1 cellular context compared by ENCODE assay signal in the genomic region with DNA sequence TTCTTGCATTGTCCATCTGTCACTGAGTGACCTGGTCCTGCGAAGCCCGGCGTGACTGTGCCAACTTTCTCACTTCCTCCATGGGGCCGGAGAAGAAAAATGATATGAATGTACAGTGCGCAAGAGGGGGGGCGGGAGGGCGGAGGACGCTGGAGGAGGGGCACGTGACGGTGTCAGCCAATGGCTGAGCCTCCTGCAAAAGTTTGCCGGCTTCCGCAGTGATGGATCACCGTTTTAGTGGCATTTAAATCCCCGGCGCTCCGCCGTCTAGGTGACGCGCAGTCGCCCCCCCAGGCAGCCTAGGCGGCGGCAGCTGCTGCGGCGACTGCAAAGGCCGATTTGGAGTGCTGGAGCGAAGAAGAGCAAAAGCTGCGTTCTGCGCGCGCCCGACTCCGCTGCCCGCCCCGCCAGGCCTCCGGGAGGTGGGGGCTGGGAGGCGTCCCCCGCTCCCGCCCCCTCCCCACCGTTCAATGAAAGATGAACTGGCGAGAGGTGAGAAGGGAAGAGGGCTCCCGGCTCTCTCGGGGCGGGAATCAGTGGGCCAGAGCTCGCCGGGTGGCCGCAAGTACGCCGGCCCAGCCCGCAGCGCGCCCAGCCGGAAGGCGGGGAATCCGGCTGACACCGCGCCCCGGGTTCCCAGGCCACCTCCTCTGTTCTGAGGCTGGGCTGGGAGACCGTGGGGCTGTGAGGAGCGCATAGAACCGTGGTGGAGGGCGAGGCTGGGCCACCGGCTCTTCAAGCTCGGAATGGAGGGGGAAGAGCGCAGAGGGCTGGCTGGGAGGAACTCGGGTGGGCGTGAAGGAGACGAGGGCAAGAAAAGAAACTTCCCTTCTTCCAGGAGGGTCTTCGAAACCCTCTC.
TF ChIP-seq lines count a peak whose summit lies in the region.

Gene HOXA1 (minus strand): TSS at position 104 of the 859 bp plus-strand sequence. CDS start 88 bp downstream, at position 16.

TF ChIP-seq in K562, 482 proteins besides CTCF, POLR2A, EP300 and RAD21 (continued from another document):
- TF ChIP-seq, protein P1, sequence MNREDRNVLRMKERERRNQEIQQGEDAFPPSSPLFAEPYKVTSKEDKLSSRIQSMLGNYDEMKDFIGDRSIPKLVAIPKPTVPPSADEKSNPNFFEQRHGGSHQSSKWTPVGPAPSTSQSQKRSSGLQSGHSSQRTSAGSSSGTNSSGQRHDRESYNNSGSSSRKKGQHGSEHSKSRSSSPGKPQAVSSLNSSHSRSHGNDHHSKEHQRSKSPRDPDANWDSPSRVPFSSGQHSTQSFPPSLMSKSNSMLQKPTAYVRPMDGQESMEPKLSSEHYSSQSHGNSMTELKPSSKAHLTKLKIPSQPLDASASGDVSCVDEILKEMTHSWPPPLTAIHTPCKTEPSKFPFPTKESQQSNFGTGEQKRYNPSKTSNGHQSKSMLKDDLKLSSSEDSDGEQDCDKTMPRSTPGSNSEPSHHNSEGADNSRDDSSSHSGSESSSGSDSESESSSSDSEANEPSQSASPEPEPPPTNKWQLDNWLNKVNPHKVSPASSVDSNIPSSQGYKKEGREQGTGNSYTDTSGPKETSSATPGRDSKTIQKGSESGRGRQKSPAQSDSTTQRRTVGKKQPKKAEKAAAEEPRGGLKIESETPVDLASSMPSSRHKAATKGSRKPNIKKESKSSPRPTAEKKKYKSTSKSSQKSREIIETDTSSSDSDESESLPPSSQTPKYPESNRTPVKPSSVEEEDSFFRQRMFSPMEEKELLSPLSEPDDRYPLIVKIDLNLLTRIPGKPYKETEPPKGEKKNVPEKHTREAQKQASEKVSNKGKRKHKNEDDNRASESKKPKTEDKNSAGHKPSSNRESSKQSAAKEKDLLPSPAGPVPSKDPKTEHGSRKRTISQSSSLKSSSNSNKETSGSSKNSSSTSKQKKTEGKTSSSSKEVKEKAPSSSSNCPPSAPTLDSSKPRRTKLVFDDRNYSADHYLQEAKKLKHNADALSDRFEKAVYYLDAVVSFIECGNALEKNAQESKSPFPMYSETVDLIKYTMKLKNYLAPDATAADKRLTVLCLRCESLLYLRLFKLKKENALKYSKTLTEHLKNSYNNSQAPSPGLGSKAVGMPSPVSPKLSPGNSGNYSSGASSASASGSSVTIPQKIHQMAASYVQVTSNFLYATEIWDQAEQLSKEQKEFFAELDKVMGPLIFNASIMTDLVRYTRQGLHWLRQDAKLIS (CRISPR knock-in tag; IDR thresholded peaks at IDR 0.05): no peak
- TF ChIP-seq, protein P2, sequence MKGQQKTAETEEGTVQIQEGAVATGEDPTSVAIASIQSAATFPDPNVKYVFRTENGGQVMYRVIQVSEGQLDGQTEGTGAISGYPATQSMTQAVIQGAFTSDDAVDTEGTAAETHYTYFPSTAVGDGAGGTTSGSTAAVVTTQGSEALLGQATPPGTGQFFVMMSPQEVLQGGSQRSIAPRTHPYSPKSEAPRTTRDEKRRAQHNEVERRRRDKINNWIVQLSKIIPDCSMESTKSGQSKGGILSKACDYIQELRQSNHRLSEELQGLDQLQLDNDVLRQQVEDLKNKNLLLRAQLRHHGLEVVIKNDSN (CRISPR knock-in tag; IDR thresholded peaks at IDR 0.05): peak; percentile 70
- TF ChIP-seq, protein P3, sequence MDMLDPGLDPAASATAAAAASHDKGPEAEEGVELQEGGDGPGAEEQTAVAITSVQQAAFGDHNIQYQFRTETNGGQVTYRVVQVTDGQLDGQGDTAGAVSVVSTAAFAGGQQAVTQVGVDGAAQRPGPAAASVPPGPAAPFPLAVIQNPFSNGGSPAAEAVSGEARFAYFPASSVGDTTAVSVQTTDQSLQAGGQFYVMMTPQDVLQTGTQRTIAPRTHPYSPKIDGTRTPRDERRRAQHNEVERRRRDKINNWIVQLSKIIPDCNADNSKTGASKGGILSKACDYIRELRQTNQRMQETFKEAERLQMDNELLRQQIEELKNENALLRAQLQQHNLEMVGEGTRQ (CRISPR knock-in tag; IDR thresholded peaks at IDR 0.05): peak; percentile 80
- no peak for TF ChIP-seq ZNF551 (CRISPR knock-in tag; IDR thresholded peaks at IDR 0.05)
- no peak for TF ChIP-seq STAT6 (CRISPR knock-in tag; IDR thresholded peaks at IDR 0.05)
- TF ChIP-seq CBX5 (IDR thresholded peaks at IDR 0.05; ENCODE audit: borderline replicate concordance, low read depth): no peak
- TF ChIP-seq FOXO4 (CRISPR knock-in tag; IDR thresholded peaks at IDR 0.05): no peak
- peak; percentile 8 for TF ChIP-seq NFYB (IDR thresholded peaks at IDR 0.05; ENCODE audit: extremely low read depth, insufficient read length)
- no peak for TF ChIP-seq TOE1 (IDR thresholded peaks at IDR 0.05; ENCODE audit: borderline replicate concordance)
- TF ChIP-seq TOE1 (CRISPR knock-in tag; IDR thresholded peaks at IDR 0.05; ENCODE audit: borderline replicate concordance, low read depth): no peak
- no peak for TF ChIP-seq ZNF165 (CRISPR knock-in tag; IDR thresholded peaks at IDR 0.05; ENCODE audit: borderline replicate concordance)
- TF ChIP-seq, protein P4, sequence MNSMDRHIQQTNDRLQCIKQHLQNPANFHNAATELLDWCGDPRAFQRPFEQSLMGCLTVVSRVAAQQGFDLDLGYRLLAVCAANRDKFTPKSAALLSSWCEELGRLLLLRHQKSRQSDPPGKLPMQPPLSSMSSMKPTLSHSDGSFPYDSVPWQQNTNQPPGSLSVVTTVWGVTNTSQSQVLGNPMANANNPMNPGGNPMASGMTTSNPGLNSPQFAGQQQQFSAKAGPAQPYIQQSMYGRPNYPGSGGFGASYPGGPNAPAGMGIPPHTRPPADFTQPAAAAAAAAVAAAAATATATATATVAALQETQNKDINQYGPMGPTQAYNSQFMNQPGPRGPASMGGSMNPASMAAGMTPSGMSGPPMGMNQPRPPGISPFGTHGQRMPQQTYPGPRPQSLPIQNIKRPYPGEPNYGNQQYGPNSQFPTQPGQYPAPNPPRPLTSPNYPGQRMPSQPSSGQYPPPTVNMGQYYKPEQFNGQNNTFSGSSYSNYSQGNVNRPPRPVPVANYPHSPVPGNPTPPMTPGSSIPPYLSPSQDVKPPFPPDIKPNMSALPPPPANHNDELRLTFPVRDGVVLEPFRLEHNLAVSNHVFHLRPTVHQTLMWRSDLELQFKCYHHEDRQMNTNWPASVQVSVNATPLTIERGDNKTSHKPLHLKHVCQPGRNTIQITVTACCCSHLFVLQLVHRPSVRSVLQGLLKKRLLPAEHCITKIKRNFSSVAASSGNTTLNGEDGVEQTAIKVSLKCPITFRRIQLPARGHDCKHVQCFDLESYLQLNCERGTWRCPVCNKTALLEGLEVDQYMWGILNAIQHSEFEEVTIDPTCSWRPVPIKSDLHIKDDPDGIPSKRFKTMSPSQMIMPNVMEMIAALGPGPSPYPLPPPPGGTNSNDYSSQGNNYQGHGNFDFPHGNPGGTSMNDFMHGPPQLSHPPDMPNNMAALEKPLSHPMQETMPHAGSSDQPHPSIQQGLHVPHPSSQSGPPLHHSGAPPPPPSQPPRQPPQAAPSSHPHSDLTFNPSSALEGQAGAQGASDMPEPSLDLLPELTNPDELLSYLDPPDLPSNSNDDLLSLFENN (IDR thresholded peaks at IDR 0.05; ENCODE audit: low read depth in 2 of 2, low read length in 2 of 2): no peak
- TF ChIP-seq, protein P5, sequence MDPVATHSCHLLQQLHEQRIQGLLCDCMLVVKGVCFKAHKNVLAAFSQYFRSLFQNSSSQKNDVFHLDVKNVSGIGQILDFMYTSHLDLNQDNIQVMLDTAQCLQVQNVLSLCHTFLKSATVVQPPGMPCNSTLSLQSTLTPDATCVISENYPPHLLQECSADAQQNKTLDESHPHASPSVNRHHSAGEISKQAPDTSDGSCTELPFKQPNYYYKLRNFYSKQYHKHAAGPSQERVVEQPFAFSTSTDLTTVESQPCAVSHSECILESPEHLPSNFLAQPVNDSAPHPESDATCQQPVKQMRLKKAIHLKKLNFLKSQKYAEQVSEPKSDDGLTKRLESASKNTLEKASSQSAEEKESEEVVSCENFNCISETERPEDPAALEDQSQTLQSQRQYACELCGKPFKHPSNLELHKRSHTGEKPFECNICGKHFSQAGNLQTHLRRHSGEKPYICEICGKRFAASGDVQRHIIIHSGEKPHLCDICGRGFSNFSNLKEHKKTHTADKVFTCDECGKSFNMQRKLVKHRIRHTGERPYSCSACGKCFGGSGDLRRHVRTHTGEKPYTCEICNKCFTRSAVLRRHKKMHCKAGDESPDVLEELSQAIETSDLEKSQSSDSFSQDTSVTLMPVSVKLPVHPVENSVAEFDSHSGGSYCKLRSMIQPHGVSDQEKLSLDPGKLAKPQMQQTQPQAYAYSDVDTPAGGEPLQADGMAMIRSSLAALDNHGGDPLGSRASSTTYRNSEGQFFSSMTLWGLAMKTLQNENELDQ (CRISPR knock-in tag; IDR thresholded peaks at IDR 0.05; ENCODE audit: borderline replicate concordance): no peak
- TF ChIP-seq, protein P6, sequence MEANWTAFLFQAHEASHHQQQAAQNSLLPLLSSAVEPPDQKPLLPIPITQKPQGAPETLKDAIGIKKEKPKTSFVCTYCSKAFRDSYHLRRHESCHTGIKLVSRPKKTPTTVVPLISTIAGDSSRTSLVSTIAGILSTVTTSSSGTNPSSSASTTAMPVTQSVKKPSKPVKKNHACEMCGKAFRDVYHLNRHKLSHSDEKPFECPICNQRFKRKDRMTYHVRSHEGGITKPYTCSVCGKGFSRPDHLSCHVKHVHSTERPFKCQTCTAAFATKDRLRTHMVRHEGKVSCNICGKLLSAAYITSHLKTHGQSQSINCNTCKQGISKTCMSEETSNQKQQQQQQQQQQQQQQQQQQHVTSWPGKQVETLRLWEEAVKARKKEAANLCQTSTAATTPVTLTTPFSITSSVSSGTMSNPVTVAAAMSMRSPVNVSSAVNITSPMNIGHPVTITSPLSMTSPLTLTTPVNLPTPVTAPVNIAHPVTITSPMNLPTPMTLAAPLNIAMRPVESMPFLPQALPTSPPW (CRISPR knock-in tag; IDR thresholded peaks at IDR 0.05): peak; percentile 62
- TF ChIP-seq, protein P7, sequence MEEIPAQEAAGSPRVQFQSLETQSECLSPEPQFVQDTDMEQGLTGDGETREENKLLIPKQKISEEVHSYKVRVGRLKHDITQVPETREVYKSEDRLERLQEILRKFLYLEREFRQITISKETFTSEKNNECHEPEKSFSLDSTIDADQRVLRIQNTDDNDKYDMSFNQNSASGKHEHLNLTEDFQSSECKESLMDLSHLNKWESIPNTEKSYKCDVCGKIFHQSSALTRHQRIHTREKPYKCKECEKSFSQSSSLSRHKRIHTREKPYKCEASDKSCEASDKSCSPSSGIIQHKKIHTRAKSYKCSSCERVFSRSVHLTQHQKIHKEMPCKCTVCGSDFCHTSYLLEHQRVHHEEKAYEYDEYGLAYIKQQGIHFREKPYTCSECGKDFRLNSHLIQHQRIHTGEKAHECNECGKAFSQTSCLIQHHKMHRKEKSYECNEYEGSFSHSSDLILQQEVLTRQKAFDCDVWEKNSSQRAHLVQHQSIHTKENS (CRISPR knock-in tag; IDR thresholded peaks at IDR 0.05): no peak
- TF ChIP-seq SP1 (CRISPR knock-in tag; IDR thresholded peaks at IDR 0.05): no peak
- no peak for TF ChIP-seq NFE2L1 (tag; IDR thresholded peaks at IDR 0.05; ENCODE audit: borderline replicate concordance, low read depth)
